In the genomic region with DNA sequence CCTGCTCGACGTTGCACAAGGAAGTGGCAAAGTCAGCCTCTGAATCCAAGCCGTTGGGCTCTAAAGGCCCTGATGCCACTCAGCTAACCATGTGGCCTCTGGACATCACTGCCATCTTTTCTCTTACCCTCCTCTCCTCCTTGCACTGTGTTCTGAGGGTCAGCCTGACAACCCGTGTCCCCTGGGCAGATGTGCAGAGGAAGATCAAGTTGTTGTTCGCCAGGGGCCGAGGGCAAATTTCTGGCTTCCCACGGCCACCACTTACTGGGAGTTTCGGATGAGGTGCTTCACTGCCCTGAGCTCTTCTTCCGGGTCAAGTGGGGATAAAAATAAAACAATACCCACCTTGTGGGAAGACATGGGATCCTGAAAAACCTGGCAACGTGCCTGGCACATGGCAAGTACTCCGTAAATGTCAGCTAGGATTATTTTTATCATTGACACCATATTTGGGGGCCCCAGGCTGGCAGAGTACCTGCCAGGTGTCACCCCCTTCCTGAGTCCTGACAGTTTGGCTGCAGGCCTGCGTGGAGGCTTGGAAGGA, we compare ENCODE assay signal across 14 cellular contexts. TPM values are rescaled to one million over a fixed set of nuclear protein-coding genes. Genes with fewer than 3 reads are reported as not detected.
DNase-seq lines count a peak whose midpoint lies in the region; ATAC-seq and TF ChIP-seq lines count a peak whose summit lies in the region.
"Had no signal": no experiment of that assay in that cellular context is flagged by ENCODE, and none has a peak within 500 bp of the region (broad histone marks: within the 10 kb centered on the region; RNA-seq: fewer than 3 reads in every experiment).

No MANE protein-coding gene starts in this region.

- H3K36me3 ChIP-seq in SK-N-MC (ENCODE audit: insufficient read depth, low read length): no peaks in the 10 kb centered on the region
- H3K36me3 ChIP-seq: thyroid gland had no signal

- ATAC-seq in left cardiac atrium: peak in 1 of 2 donors; percentile 15
- ATAC-seq in activated CD8-positive, alpha-beta T cell treated with anti-CD3 and anti-CD28 coated beads for 36 hours: no peak

- DNase-seq in activated CD4-positive, alpha-beta T cell treated with anti-CD3 and anti-CD28 coated beads, Interleukin-2, amount 10 ng/mL, durations not matched to agents 24 days and 14 days: no peak
- no peak for DNase-seq in activated CD4-positive, alpha-beta T cell treated with anti-CD3 and anti-CD28 coated beads for 1 hour
- DNase-seq in SK-N-MC (ENCODE audit: low read depth, low spot score) (no peak), left cardiac atrium (peak; percentile 52), type B pancreatic cell (ENCODE audit: extremely low spot score, unreplicated experiment) (no peak), NCI-H345 (lab: John Stamatoyannopoulos, UW) (no peak), C1 segment of cervical spinal cord (lab: John Stamatoyannopoulos, UW) (no peak)
- no peak for DNase-seq in activated CD8-positive, alpha-beta T cell treated with anti-CD3 and anti-CD28 coated beads for 36 hours
- DNase-seq: activated CD8-positive, alpha-beta memory T cell treated with anti-CD3 and anti-CD28 coated beads for 24 hours; AML-193; GDM1; hippocampal formation had no signal

- POLR2A ChIA-PET in activated CD8-positive, alpha-beta T cell treated with anti-CD3 and anti-CD28 coated beads for 36 hours (lab: Charles Lee): interaction anchor here (1.1 kb wide), 1 partner anchor 10 kb away, joined by 3 read pairs; the partner anchor contains the start of gene EPHA2

- no peak overlapping the region for H3K9ac ChIP-seq in SK-N-MC (ENCODE audit: insufficient read length)

- H3K9me3 ChIP-seq in SK-N-MC (ENCODE audit: low read depth, low read length): no peaks in the 10 kb centered on the region
- H3K9me3 ChIP-seq: thyroid gland had no signal

- H3K4me3 ChIP-seq in SK-N-MC: no peak overlapping the region
- H3K4me3 ChIP-seq: thyroid gland had no signal

- no peak for TF ChIP-seq CTCF in type B pancreatic cell (conservative IDR thresholded peaks at IDR 0.05)
- TF ChIP-seq CTCF in activated CD8-positive, alpha-beta T cell treated with anti-CD3 and anti-CD28 coated beads for 36 hours (IDR thresholded peaks at IDR 0.05): no peak

- H3K27ac Mint-ChIP-seq in activated CD4-positive, alpha-beta T cell treated with anti-CD3 and anti-CD28 coated beads, Interleukin-2, amount 10 ng/mL, durations not matched to agents 24 days and 14 days: peak overlapping the region; percentile 53
- peak overlapping the region; percentile 39 for H3K27ac Mint-ChIP-seq in type B pancreatic cell
- H3K27ac Mint-ChIP-seq in activated CD8-positive, alpha-beta T cell treated with anti-CD3 and anti-CD28 coated beads for 36 hours: no peak overlapping the region
- H3K27ac Mint-ChIP-seq: T-helper 2 cell treated with Interferon-gamma antibody and Interleukin-4, amounts not matched to agents 5 μg/mL and 100 μg/mL, for 36 hours had no signal

- H3K4me1 Mint-ChIP-seq in activated CD4-positive, alpha-beta T cell treated with anti-CD3 and anti-CD28 coated beads, Interleukin-2, amount 10 ng/mL, durations not matched to agents 24 days and 14 days: peaks cover 40% of the 10 kb centered on the region
- H3K4me1 Mint-ChIP-seq in type B pancreatic cell (ENCODE audit: unreplicated experiment): peaks cover 29% of the 10 kb centered on the region
- peaks cover 49% of the 10 kb centered on the region for H3K4me1 Mint-ChIP-seq in activated CD8-positive, alpha-beta T cell treated with anti-CD3 and anti-CD28 coated beads for 36 hours (ENCODE audit: low read depth)

- no peaks in the 10 kb centered on the region for H3K36me3 Mint-ChIP-seq in activated CD4-positive, alpha-beta T cell treated with anti-CD3 and anti-CD28 coated beads, Interleukin-2, amount 10 ng/mL, durations not matched to agents 24 days and 14 days (ENCODE audit: low read depth)
- no peaks in the 10 kb centered on the region for H3K36me3 Mint-ChIP-seq in type B pancreatic cell
- no peaks in the 10 kb centered on the region for H3K36me3 Mint-ChIP-seq in activated CD8-positive, alpha-beta T cell treated with anti-CD3 and anti-CD28 coated beads for 36 hours (ENCODE audit: low read depth)

- H3K27ac ChIP-seq in SK-N-MC: peak overlapping the region; percentile 67

- H3K9me3 Mint-ChIP-seq in activated CD4-positive, alpha-beta T cell treated with anti-CD3 and anti-CD28 coated beads, Interleukin-2, amount 10 ng/mL, durations not matched to agents 24 days and 14 days: no peaks in the 10 kb centered on the region
- no peaks in the 10 kb centered on the region for H3K9me3 Mint-ChIP-seq in type B pancreatic cell
- H3K9me3 Mint-ChIP-seq in activated CD8-positive, alpha-beta T cell treated with anti-CD3 and anti-CD28 coated beads for 36 hours: no peaks in the 10 kb centered on the region
- H3K9me3 Mint-ChIP-seq: T-helper 2 cell treated with Interferon-gamma antibody and Interleukin-4, amounts not matched to agents 5 μg/mL and 100 μg/mL, for 36 hours had no signal

- CTCF ChIA-PET in activated CD8-positive, alpha-beta T cell treated with anti-CD3 and anti-CD28 coated beads for 36 hours (lab: Charles Lee): interaction anchor here (1.0 to 4.2 kb wide), 2 partner anchors 60 to 86 kb away, joined by 3 to 19 read pairs; no protein-coding TSS in a partner anchor

- intact Hi-C loops in activated CD4-positive, alpha-beta T cell treated with anti-CD3 and anti-CD28 coated beads, Interleukin-2, amount 10 ng/mL, durations not matched to agents 24 days and 14 days (cut with micrococcal nuclease): no loop called here
- intact Hi-C loops in left cardiac atrium (cut with DNase I): no loop called here
- intact Hi-C loops in activated CD8-positive, alpha-beta T cell treated with anti-CD3 and anti-CD28 coated beads for 36 hours (cut with micrococcal nuclease): no loop called here

- no peak overlapping the region for H3K4me3 Mint-ChIP-seq in activated CD4-positive, alpha-beta T cell treated with anti-CD3 and anti-CD28 coated beads, Interleukin-2, amount 10 ng/mL, durations not matched to agents 24 days and 14 days
- H3K4me3 Mint-ChIP-seq in type B pancreatic cell: peak overlapping the region; percentile 27
- H3K4me3 Mint-ChIP-seq in activated CD8-positive, alpha-beta T cell treated with anti-CD3 and anti-CD28 coated beads for 36 hours: no peak overlapping the region

- peaks cover 42% of the 10 kb centered on the region for H3K27me3 Mint-ChIP-seq in activated CD4-positive, alpha-beta T cell treated with anti-CD3 and anti-CD28 coated beads, Interleukin-2, amount 10 ng/mL, durations not matched to agents 24 days and 14 days
- peaks cover 4% of the 10 kb centered on the region for H3K27me3 Mint-ChIP-seq in type B pancreatic cell
- peaks cover 5% of the 10 kb centered on the region for H3K27me3 Mint-ChIP-seq in activated CD8-positive, alpha-beta T cell treated with anti-CD3 and anti-CD28 coated beads for 36 hours

RNA-seq across cellular contexts. Expression of gene EPHA2, which starts 9.0 kb away (rescaled TPM):
- total RNA-seq in activated CD4-positive, alpha-beta T cell treated with anti-CD3 and anti-CD28 coated beads, Interleukin-2, amount 10 ng/mL, durations not matched to agents 24 days and 14 days: not detected in 2 replicates
- 10 to 100 TPM in 1 of 2 donors, 1 to 10 TPM in 1; 8.1 to 24.1 TPM for total RNA-seq in left cardiac atrium
- total RNA-seq in type B pancreatic cell (ENCODE audit: low replicate concordance): 40.3 and 77.9 TPM in 2 replicates
- total RNA-seq in activated CD8-positive, alpha-beta T cell treated with anti-CD3 and anti-CD28 coated beads for 36 hours: not detected

RNA-seq across cellular contexts. Expression of gene ARHGEF19, which starts 47.6 kb away (rescaled TPM):
- 8.5 and 8.8 TPM in 2 replicates for total RNA-seq in activated CD4-positive, alpha-beta T cell treated with anti-CD3 and anti-CD28 coated beads, Interleukin-2, amount 10 ng/mL, durations not matched to agents 24 days and 14 days
- 1 to 10 TPM; 2.1 to 4.7 TPM for total RNA-seq in left cardiac atrium
- 20.2 and 29.5 TPM in 2 replicates for total RNA-seq in type B pancreatic cell (ENCODE audit: low replicate concordance)
- 1 to 10 TPM; 5.7 to 7.4 TPM for total RNA-seq in activated CD8-positive, alpha-beta T cell treated with anti-CD3 and anti-CD28 coated beads for 36 hours
